8 cellular contexts compared by ENCODE assay signal in genomic region chr16:30430428-30430970, GRCh38. TPM values are rescaled to one million over a fixed set of nuclear protein-coding genes. Genes with fewer than 3 reads are reported as not detected.
DNase-seq lines count a peak whose midpoint lies in the region; ATAC-seq, FAIRE-seq and TF ChIP-seq lines count a peak whose summit lies in the region.

No MANE protein-coding gene starts in this region.

- no peak for TF ChIP-seq EP300 in esophagus muscularis mucosa (IDR thresholded peaks at IDR 0.05)

- H3K9me3 ChIP-seq in esophagus muscularis mucosa (no peaks in the 10 kb centered on the region), pancreas (no peaks in the 10 kb centered on the region)

- intact Hi-C loops in esophagus muscularis mucosa (cut with DNase I) (loop anchor here (5.0 to 10.0 kb wide), 2 partner anchors 92 to 264 kb away; partner anchors contain the start of gene SRCAP), pancreas (cut with DNase I) (loop anchor here in 2 of 3 donors (5.0 kb wide), 2 partner anchors 92 to 97 kb away; partner anchors contain the start of gene ZNF768 (in 1 of the 2))

- no peak for TF ChIP-seq POLR2A in esophagus muscularis mucosa (IDR thresholded peaks at IDR 0.05; ENCODE audit: low read depth)

- H3K36me3 ChIP-seq in esophagus muscularis mucosa (peaks cover 0 to 13% (median 5%) of the 10 kb centered on the region in 4 donors), pancreas (peaks cover 0 to 8% (median 0%) of the 10 kb centered on the region in 3 donors)

- TF ChIP-seq CTCF in 22Rv1 (IDR thresholded peaks at IDR 0.05): peak; percentile 68
- TF ChIP-seq CTCF in esophagus muscularis mucosa (IDR thresholded peaks at IDR 0.05): peak in 1 of 3 experiments; percentile 22
- peak in 1 of 4 donors; percentile 17 for TF ChIP-seq CTCF in pancreas (IDR thresholded peaks at IDR 0.05)

- no peak for FAIRE-seq in pancreas (lab: Jason Lieb, UNC)

- WGBS in esophagus muscularis mucosa: 59% methylated on average over 13 of the region's 19 CpGs
- 55 to 56% methylated on average over 19 of the region's 19 CpGs for WGBS in pancreas, 2 donors

- H3K27ac ChIP-seq in 22Rv1 (peak overlapping the region; percentile 79), esophagus muscularis mucosa (replicated peaks in 1 of 4) (peak overlapping the region; percentile 75 to 88 (median 80)), pancreas (peak overlapping the region; percentile 8 to 74 (median 36))

- H3K27me3 ChIP-seq in esophagus muscularis mucosa: no peaks in the 10 kb centered on the region
- no peaks in the 10 kb centered on the region for H3K27me3 ChIP-seq in pancreas

- ATAC-seq in GM19467 (IDR thresholded peaks at IDR 0.05; ENCODE audit: unreplicated experiment) (peak; percentile 5), pancreas (peak; percentile 1 to 8 (median 6)), GM19463 (IDR thresholded peaks at IDR 0.05; ENCODE audit: unreplicated experiment) (no peak), HG03175 (IDR thresholded peaks at IDR 0.05; ENCODE audit: unreplicated experiment) (no peak)

- H3K4me1 ChIP-seq in esophagus muscularis mucosa: peaks cover 16 to 23% (median 19%) of the 10 kb centered on the region in 4 donors
- peaks cover 0 to 6% (median 0%) of the 10 kb centered on the region in 3 donors for H3K4me1 ChIP-seq in pancreas

- DNase-seq in NOMO-1 treated with dmso at 0.1 percent for 144 hours (lab: John Stamatoyannopoulos, UW; ENCODE audit: unreplicated experiment) (peak; percentile 74), esophagus muscularis mucosa (ENCODE audit: extremely low spot score) (no peak), pancreas (peak in 2 of 6 donors; percentile 58 to 61), 8988T (no peak)

- H3K4me3 ChIP-seq in esophagus muscularis mucosa (peak overlapping the region; percentile 67 to 70 (median 68)), pancreas (peak overlapping the region in 2 of 4 donors; percentile 69 to 71)

RNA-seq across cellular contexts. Expression of gene DCTPP1, which starts 0.7 kb away (rescaled TPM):
- total RNA-seq in esophagus muscularis mucosa (10 to 100 TPM; 11.1 to 21.7 (median 14.1) TPM), pancreas (10 to 100 TPM; 12.2 to 20.7 (median 16.6) TPM)
- polyA plus RNA-seq in pancreas: 10 to 100 TPM; 12.2 to 16.9 TPM

RNA-seq across cellular contexts. Expression of gene SEPHS2, which starts 15.2 kb away (rescaled TPM):
- total RNA-seq in esophagus muscularis mucosa: 10 to 100 TPM; 26.5 to 37.6 (median 33.8) TPM
- 10 to 100 TPM; 17.5 to 35.4 (median 25.4) TPM for total RNA-seq in pancreas
- 10 to 100 TPM; 14.8 to 30.3 TPM for polyA plus RNA-seq in pancreas

RNA-seq across cellular contexts. Expression of gene ZNF771, which starts 23.1 kb away (rescaled TPM):
- 10 to 100 TPM; 20.1 to 25.3 (median 22.7) TPM for total RNA-seq in esophagus muscularis mucosa
- 1 to 10 TPM; 1.5 to 5.0 (median 3.1) TPM for total RNA-seq in pancreas
- polyA plus RNA-seq in pancreas: 1 to 10 TPM; 3.0 to 3.8 TPM

RNA-seq across cellular contexts. Expression of gene ZNF48, which starts 35.3 kb away (rescaled TPM):
- total RNA-seq in esophagus muscularis mucosa (10 to 100 TPM in 3 of 4 donors, 1 to 10 TPM in 1; 8.3 to 17.6 (median 12.8) TPM), pancreas (1 to 10 TPM; 4.0 to 6.5 (median 4.6) TPM)
- 1 to 10 TPM; 3.1 to 5.0 TPM for polyA plus RNA-seq in pancreas

RNA-seq across cellular contexts. Expression of gene ITGAL, which starts 42.0 kb away (rescaled TPM):
- total RNA-seq in esophagus muscularis mucosa: 1 to 10 TPM; 1.5 to 2.7 (median 2.5) TPM
- total RNA-seq in pancreas: 1 to 10 TPM; 1.1 to 9.1 (median 3.1) TPM
- polyA plus RNA-seq in pancreas: 1 to 10 TPM in 1 of 2 donors, under 1 TPM in 1; 0.54 to 1.0 TPM

Comparison
In these comparisons a context has a peak if more than half of its experiments do, and no peak if none do; other contexts are left out.
1. ATAC-seq: peak in GM19467 (single experiment) and pancreas (4 of 4); none in GM19463 (single experiment) and HG03175 (single experiment).
2. Peak in every context shown above with its lines, with median percentiles within 50 percentile points of each other: H3K27ac ChIP-seq.